ENCODE assay signal across 8 cellular contexts in genomic region chr2:73176881-73177644, GRCh38. TPM values are rescaled to one million over a fixed set of nuclear protein-coding genes. Genes with fewer than 3 reads are reported as not detected.
DNase-seq lines count a peak whose midpoint lies in the region; ATAC-seq and TF ChIP-seq lines count a peak whose summit lies in the region.

No MANE protein-coding gene starts in this region.

- peak overlapping the region; percentile 89 for H2AFZ ChIP-seq in neural progenitor cell (replicated peaks)

- ATAC-seq in foreskin keratinocyte: peak; percentile 80

- no peaks in the 10 kb centered on the region for H3K9me3 ChIP-seq in neural progenitor cell (ENCODE audit: low read depth)
- no peaks in the 10 kb centered on the region for H3K9me3 ChIP-seq in stomach

- peak overlapping the region; percentile 89 for H3K4me3 Mint-ChIP-seq in neural progenitor cell

- H3K27me3 ChIP-seq in foreskin keratinocyte (peaks cover 75% of the 10 kb centered on the region), neural progenitor cell (peaks cover 92% of the 10 kb centered on the region), stomach (peaks cover 0 to 78% (median 16%) of the 10 kb centered on the region in 3 donors)

- H3K36me3 ChIP-seq in neural progenitor cell (no peaks in the 10 kb centered on the region), stomach (no peaks in the 10 kb centered on the region)

- intact Hi-C loops in stomach (cut with DNase I; ENCODE audit: low total_unique reads): loop anchor here (5.0 to 10.0 kb wide), 2 partner anchors 90 to 282 kb away; no protein-coding TSS in a partner anchor

- H3K27ac Mint-ChIP-seq in neural progenitor cell: no peak overlapping the region

- no peak overlapping the region for H3K27ac ChIP-seq in RWPE1
- no peak overlapping the region for H3K27ac ChIP-seq in foreskin keratinocyte
- no peak overlapping the region for H3K27ac ChIP-seq in neural progenitor cell
- peak overlapping the region; percentile 26 to 81 (median 78) for H3K27ac ChIP-seq in stomach

- peaks cover 2% of the 10 kb centered on the region for H3K9me3 Mint-ChIP-seq in neural progenitor cell

- POLR2A ChIA-PET in RWPE1 (lab: Yijun Ruan, JAX; ENCODE audit: low non-redundant PET): interaction anchor here (1.5 kb wide), 1 partner anchor 57 kb away, joined by 4 read pairs; the partner anchor contains the start of gene CCT7

- TF ChIP-seq CTCF in LNCAP (IDR thresholded peaks at IDR 0.05): peak; percentile 85
- TF ChIP-seq CTCF in RWPE1 (conservative IDR thresholded peaks at IDR 0.05; ENCODE audit: low read depth): peak; percentile 98
- peak; percentile 99 for TF ChIP-seq CTCF in foreskin keratinocyte (conservative IDR thresholded peaks at IDR 0.05)
- peak; percentile 98 for TF ChIP-seq CTCF in neural progenitor cell (IDR thresholded peaks at IDR 0.05)
- peak in 5 of 7 experiments; percentile 93 to 99 (median 98) for TF ChIP-seq CTCF in stomach (IDR thresholded peaks at IDR 0.05)

- peaks cover 18% of the 10 kb centered on the region for H3K4me1 Mint-ChIP-seq in neural progenitor cell

- H3K4me1 ChIP-seq in foreskin keratinocyte (peaks cover 4% of the 10 kb centered on the region), neural progenitor cell (peaks cover 14% of the 10 kb centered on the region), stomach (peaks cover 20 to 32% (median 30%) of the 10 kb centered on the region in 4 donors)

- 1 to 2% (median 1%) methylated on average over 48 to 56 of the region's 56 CpGs for WGBS in stomach, 5 donors

- peaks cover 2% of the 10 kb centered on the region for H3K36me3 Mint-ChIP-seq in neural progenitor cell

- TF ChIP-seq POLR2A in stomach (IDR thresholded peaks at IDR 0.05): no peak

- peak overlapping the region; percentile 79 for H3K4me2 ChIP-seq in neural progenitor cell

- no peak for TF ChIP-seq EP300 in stomach (IDR thresholded peaks at IDR 0.05)

- peaks cover 35% of the 10 kb centered on the region for H3K27me3 Mint-ChIP-seq in neural progenitor cell (ENCODE audit: insufficient read depth, low read depth)

- H3F3A ChIP-seq in neural progenitor cell (ENCODE audit: low read depth): peaks cover 18% of the 10 kb centered on the region

- DNase-seq in ELF-1 (ENCODE audit: low read depth, low spot score) (peak; percentile 93), H4 (ENCODE audit: low spot score) (peak; percentile 80), RWPE1 (ENCODE audit: low spot score) (peak; percentile 90), foreskin keratinocyte (peak; percentile 14 to 56), neural progenitor cell (ENCODE audit: low spot score) (peak; percentile 95), stomach (peak; percentile 93)
- peak; percentile 95 for DNase-seq in activated effector memory CD4-positive, alpha-beta T cell treated with anti-CD3 and anti-CD28 coated beads, Interleukin-2, amount 50 U/mL, for 16 hours

- H3K79me2 ChIP-seq in neural progenitor cell (ENCODE audit: low read depth): no peaks in the 10 kb centered on the region

- H3K9ac ChIP-seq in neural progenitor cell: no peak overlapping the region

- H3K4me3 ChIP-seq in neural progenitor cell (peak overlapping the region; percentile 46), stomach (peak overlapping the region; percentile 55 to 61 (median 56))

- CTCF ChIA-PET in RWPE1 (lab: Yijun Ruan, JAX): interaction anchor here (0.5 to 3.2 kb wide), 45 partner anchors 9 to 415 kb away, joined by 3 to 32 read pairs (median 5); partner anchors contain the start of genes NOTO, SFXN5 and SPR

- peaks cover 20% of the 10 kb centered on the region for H4K20me1 ChIP-seq in neural progenitor cell (ENCODE audit: low read depth)

RNA-seq across cellular contexts. Expression of gene NOTO, which starts 25.3 kb away (rescaled TPM):
- not detected in 2 replicates for total RNA-seq in H4 (2014; rRNA removed; shearing (Covaris generic))
- total RNA-seq in foreskin keratinocyte (not detected in 2 replicates), neural progenitor cell (ENCODE audit: low replicate concordance) (not detected in 2 replicates), stomach (not detected)
- polyA plus RNA-seq in foreskin keratinocyte (not detected in 2 replicates), stomach (under 1 TPM in 2 of 3 donors, not detected in 1; 0.25 to 0.31 TPM)

RNA-seq across cellular contexts. Expression of gene SMYD5, which starts 37.0 kb away (rescaled TPM):
- total RNA-seq in H4 (2014; rRNA removed; shearing (Covaris generic)): 24.6 and 30.0 TPM in 2 replicates
- total RNA-seq in foreskin keratinocyte (35.2 and 35.9 TPM in 2 replicates), neural progenitor cell (ENCODE audit: low replicate concordance) (21.0 and 31.4 TPM in 2 replicates), stomach (100 to 1,000 TPM in 1 of 5 donors, 10 to 100 TPM in 2, 1 to 10 TPM in 2; 3.5 to 136 (median 12.9) TPM)
- polyA plus RNA-seq in foreskin keratinocyte (31.6 and 34.4 TPM in 2 replicates), stomach (10 to 100 TPM; 11.3 to 13.1 (median 13.0) TPM)

RNA-seq across cellular contexts. Expression of gene PRADC1, which starts 56.0 kb away (rescaled TPM):
- 26.6 and 49.4 TPM in 2 replicates for total RNA-seq in H4 (2014; rRNA removed; shearing (Covaris generic))
- 17.2 and 18.6 TPM in 2 replicates for total RNA-seq in foreskin keratinocyte
- 22.0 and 25.8 TPM in 2 replicates for polyA plus RNA-seq in foreskin keratinocyte
- total RNA-seq in neural progenitor cell (ENCODE audit: low replicate concordance): 3.9 and 8.2 TPM in 2 replicates
- total RNA-seq in stomach: 100 to 1,000 TPM in 1 of 5 donors, 10 to 100 TPM in 2, 1 to 10 TPM in 2; 7.1 to 123 (median 18.7) TPM
- polyA plus RNA-seq in stomach: 10 to 100 TPM; 21.5 to 45.9 (median 30.1) TPM

RNA-seq across cellular contexts. Expression of gene CCT7, which starts 57.0 kb away (rescaled TPM):
- total RNA-seq in H4 (2014; rRNA removed; shearing (Covaris generic)): 534 and 543 TPM in 2 replicates
- total RNA-seq in foreskin keratinocyte (310 and 387 TPM in 2 replicates), neural progenitor cell (ENCODE audit: low replicate concordance) (365 and 456 TPM in 2 replicates), stomach (100 to 1,000 TPM; 124 to 243 (median 145) TPM)
- polyA plus RNA-seq in foreskin keratinocyte (322 and 371 TPM in 2 replicates), stomach (100 to 1,000 TPM; 140 to 159 (median 150) TPM)

Comparison
In these comparisons a context has a peak if more than half of its experiments do, and no peak if none do; other contexts are left out.
1. DNase-seq: peak in every context shown above with its lines; median percentile 95 in activated effector memory CD4-positive, alpha-beta T cell treated with anti-CD3 and anti-CD28 coated beads, Interleukin-2, amount 50 U/mL, for 16 hours; 95 in neural progenitor cell; 93 in ELF-1; 93 in stomach; 90 in RWPE1; 80 in H4; 35 in foreskin keratinocyte.
2. H3K27ac ChIP-seq: peak in stomach (5 of 5); none in RWPE1 (single experiment), foreskin keratinocyte (single experiment) and neural progenitor cell (single experiment).
3. Peak in every context shown above with its lines, with median percentiles within 50 percentile points of each other: CTCF ChIP-seq.